ENCODE assay signal across 12 cellular contexts in the genomic region with DNA sequence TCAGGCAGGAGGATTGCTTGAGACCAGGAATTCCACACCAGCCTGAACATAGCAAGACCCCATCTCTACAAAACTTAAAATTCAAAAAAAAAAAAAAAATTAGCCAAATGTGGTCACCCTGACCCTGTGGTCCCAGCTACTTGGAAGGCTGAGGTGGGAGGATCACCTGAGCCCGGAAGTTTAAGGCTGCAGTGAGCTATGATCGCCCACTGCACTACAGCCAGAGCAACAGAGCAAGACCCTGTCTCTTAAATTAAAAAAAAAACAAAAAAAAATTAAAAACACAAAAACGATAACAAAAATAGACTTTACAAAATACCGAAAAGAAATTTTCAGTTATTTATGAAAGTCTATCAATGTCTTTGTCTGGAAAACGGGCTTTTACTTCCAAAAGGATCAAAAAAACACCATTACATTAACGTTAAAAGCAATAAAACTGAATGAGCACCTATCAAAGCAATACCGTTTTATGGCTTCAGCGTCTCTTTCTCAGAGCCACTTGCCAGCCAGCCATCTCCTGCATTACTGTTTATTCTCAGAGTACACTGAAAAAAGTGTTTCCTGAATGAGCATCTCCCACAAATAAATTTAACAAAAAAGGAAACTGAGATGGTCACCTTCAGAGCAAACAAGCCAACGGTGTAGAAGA. TPM values are rescaled to one million over a fixed set of nuclear protein-coding genes. Genes with fewer than 3 reads are reported as not detected.
DNase-seq lines count a peak whose midpoint lies in the region; ATAC-seq, FAIRE-seq and TF ChIP-seq lines count a peak whose summit lies in the region.
"Had no signal": no experiment of that assay in that cellular context is flagged by ENCODE, and none has a peak within 500 bp of the region (broad histone marks: within the 10 kb centered on the region; RNA-seq: fewer than 3 reads in every experiment).

No MANE protein-coding gene starts in this region.

- H3K36me3 Mint-ChIP-seq in activated CD4-positive, alpha-beta T cell treated with anti-CD3 and anti-CD28 coated beads for 36 hours (ENCODE audit: low read depth), result peaks cover 12% of the 10 kb centered on the region

- DNase-seq in activated CD4-positive, alpha-beta T cell treated with anti-CD3 and anti-CD28 coated beads for 36 hours, result no peak
- no peak for DNase-seq in activated CD4-positive, alpha-beta T cell treated with anti-CD3 and anti-CD28 coated beads for 1 hour
- DNase-seq in RWPE1 (ENCODE audit: low spot score), result no peak
- DNase-seq in endothelial cell of umbilical vein (ENCODE audit: low read depth, low spot score), result no peak
- DNase-seq in H7, result no peak
- DNase-seq in epidermal melanocyte (ENCODE audit: insufficient read length, low spot score), result no peak
- no peak for DNase-seq in NCI-H187 treated with DMSO at 0.1 percent for 48 hours (lab: John Stamatoyannopoulos, UW)
- DNase-seq: NCI-H526 treated with DMSO at 0.1 percent for 48 hours; stimulated activated CD4-positive, alpha-beta T cell treated with anti-CD3 and anti-CD28 coated beads, Interleukin-1b, Interleukin-23, amount 100 ng/mL, for 48 hours had no signal

- no peak overlapping the region for H3K4me3 ChIP-seq in endothelial cell of umbilical vein (replicated peaks in 1 of 3; ENCODE audit: insufficient read depth in 1 of 3, low read depth in 1 of 3, low read length in 3 of 3)
- H3K4me3 ChIP-seq in skeletal muscle tissue (ENCODE audit: low read length in 3 of 3), result peak overlapping the region in 2 of 3 donors; percentile 52 to 60
- no peak overlapping the region for H3K4me3 ChIP-seq in H7 (ENCODE audit: insufficient read depth, low read depth, low read length)
- H3K4me3 ChIP-seq: A549, K562 had no signal

- peaks cover 88% of the 10 kb centered on the region for H3K4me1 Mint-ChIP-seq in activated CD4-positive, alpha-beta T cell treated with anti-CD3 and anti-CD28 coated beads for 36 hours

- no peak for FAIRE-seq in endothelial cell of umbilical vein (lab: Jason Lieb, UNC)
- FAIRE-seq: A549, K562 had no signal

- H3K79me2 ChIP-seq in endothelial cell of umbilical vein (ENCODE audit: control insufficient read depth, insufficient read depth, low read length), result peaks cover 95% of the 10 kb centered on the region

- BruUV-seq in endothelial cell of umbilical vein (replicated peaks; lab: Mats Ljungman, UMichigan), result no TSS peak

- intact Hi-C loops in activated CD4-positive, alpha-beta T cell treated with anti-CD3 and anti-CD28 coated beads for 36 hours (cut with DNase I, micrococcal nuclease), result loop anchor here in 1 of 2 experiments (2.0 kb wide), 1 partner anchor 21 kb away; no protein-coding TSS in a partner anchor
- intact Hi-C loops in endothelial cell of umbilical vein (cut with micrococcal nuclease), result loop anchor here (2.0 to 5.0 kb wide), 2 partner anchors 51 to 150 kb away; no protein-coding TSS in a partner anchor

- peaks cover 13% of the 10 kb centered on the region for H4K20me1 ChIP-seq in endothelial cell of umbilical vein (replicated peaks; ENCODE audit: control insufficient read depth, extremely low read depth, insufficient read depth, low read length)

- no peaks in the 10 kb centered on the region for H3K36me3 ChIP-seq in endothelial cell of umbilical vein (ENCODE audit: control insufficient read depth in 2 of 2, extremely low read depth in 1 of 2, insufficient read depth in 2 of 2, low read length in 2 of 2)
- no peaks in the 10 kb centered on the region for H3K36me3 ChIP-seq in skeletal muscle tissue (ENCODE audit: control insufficient read depth in 3 of 3, insufficient read depth in 3 of 3, low read length in 3 of 3)
- no peaks in the 10 kb centered on the region for H3K36me3 ChIP-seq in H7 (replicated peaks; ENCODE audit: control insufficient read depth, insufficient read depth, low read length)

- H3K4me2 ChIP-seq in endothelial cell of umbilical vein (ENCODE audit: insufficient read depth, low read length), result peak overlapping the region; percentile 28

- CTCF ChIA-PET in activated CD4-positive, alpha-beta T cell treated with anti-CD3 and anti-CD28 coated beads for 36 hours (lab: Charles Lee), result interaction anchor here (0.6 to 0.7 kb wide), 2 partner anchors 146 to 167 kb away, joined by 3 read pairs; no protein-coding TSS in a partner anchor
- CTCF ChIA-PET in RWPE1 (lab: Yijun Ruan, JAX) (interaction anchor here (1.0 kb wide), 1 partner anchor 22 kb away, joined by 4 read pairs; no protein-coding TSS in a partner anchor), endothelial cell of umbilical vein (lab: Charles Lee) (interaction anchor here (1.4 kb wide), 1 partner anchor 51 kb away, joined by 4 read pairs; no protein-coding TSS in a partner anchor)

- TF ChIP-seq CTCF in RWPE1 (conservative IDR thresholded peaks at IDR 0.05; ENCODE audit: low read depth) (no peak), endothelial cell of umbilical vein (IDR thresholded peaks at IDR 0.05; ENCODE audit: extremely low read depth in 1 of 2, insufficient read depth in 1 of 2, low read depth in 1 of 2, low read length in 2 of 2) (no peak)

- peak overlapping the region; percentile 20 for H3K9ac ChIP-seq in endothelial cell of umbilical vein (replicated peaks; ENCODE audit: extremely low read depth, insufficient read depth, low read length)
- peak overlapping the region in 1 of 3 donors; percentile 64 for H3K9ac ChIP-seq in skeletal muscle tissue (ENCODE audit: low read depth in 1 of 3, low read length in 3 of 3)

- peak overlapping the region; percentile 95 for H3K4me3 Mint-ChIP-seq in activated CD4-positive, alpha-beta T cell treated with anti-CD3 and anti-CD28 coated beads for 36 hours

- no peaks in the 10 kb centered on the region for H3K27me3 Mint-ChIP-seq in activated CD4-positive, alpha-beta T cell treated with anti-CD3 and anti-CD28 coated beads for 36 hours

- H3K27me3 ChIP-seq in endothelial cell of umbilical vein (ENCODE audit: control insufficient read depth in 2 of 2, insufficient read depth in 2 of 2, low read length in 2 of 2) (no peaks in the 10 kb centered on the region), skeletal muscle tissue (ENCODE audit: control insufficient read depth in 3 of 3, insufficient read depth in 3 of 3, low read length in 3 of 3) (no peaks in the 10 kb centered on the region), H7 (ENCODE audit: control insufficient read depth, insufficient read depth, low read length) (no peaks in the 10 kb centered on the region; the same call in 1 of the 2 replicates)

- H2AFZ ChIP-seq in endothelial cell of umbilical vein (ENCODE audit: low read depth, low read length), result no peak overlapping the region

- no peak for TF ChIP-seq POLR2A in endothelial cell of umbilical vein (IDR thresholded peaks at IDR 0.05; ENCODE audit: low read depth, low read length)

- H3K9me3 Mint-ChIP-seq in activated CD4-positive, alpha-beta T cell treated with anti-CD3 and anti-CD28 coated beads for 36 hours (ENCODE audit: low read depth), result no peaks in the 10 kb centered on the region

- no peak for ATAC-seq in activated CD4-positive, alpha-beta T cell treated with anti-CD3 and anti-CD28 coated beads for 36 hours

- peaks cover 4% of the 10 kb centered on the region for H3K9me1 ChIP-seq in endothelial cell of umbilical vein (replicated peaks; ENCODE audit: control insufficient read depth, extremely low read depth, insufficient read depth, low read length)

- POLR2A ChIA-PET in activated CD4-positive, alpha-beta T cell treated with anti-CD3 and anti-CD28 coated beads for 36 hours (lab: Charles Lee), result no interaction called here
- POLR2A ChIA-PET in RWPE1 (lab: Yijun Ruan, JAX; ENCODE audit: low non-redundant PET) (no interaction called here), endothelial cell of umbilical vein (lab: Charles Lee) (no interaction called here)

- no peaks in the 10 kb centered on the region for H3K9me3 ChIP-seq in endothelial cell of umbilical vein (replicated peaks; ENCODE audit: control insufficient read depth, insufficient read depth, low read length)
- no peaks in the 10 kb centered on the region for H3K9me3 ChIP-seq in skeletal muscle tissue (ENCODE audit: control insufficient read depth in 3 of 3, low read length in 3 of 3)
- H3K9me3 ChIP-seq: A549 had no signal

- dilution Hi-C loops in endothelial cell of umbilical vein (cut with MboI; ENCODE audit: extremely low pct_ligation_motif_present, low sequenced_read_pairs), result no loop called here

- peak overlapping the region; percentile 94 for H3K27ac Mint-ChIP-seq in activated CD4-positive, alpha-beta T cell treated with anti-CD3 and anti-CD28 coated beads for 36 hours

- H3K4me1 ChIP-seq in endothelial cell of umbilical vein (ENCODE audit: control insufficient read depth, extremely low read depth, insufficient read depth, low read length) (peaks cover 46% of the 10 kb centered on the region), skeletal muscle tissue (ENCODE audit: control insufficient read depth in 3 of 3, insufficient read depth in 3 of 3, low read length in 3 of 3) (peaks cover 68 to 74% (median 71%) of the 10 kb centered on the region in 3 donors)

- peak overlapping the region; percentile 56 for H3K27ac ChIP-seq in RWPE1
- H3K27ac ChIP-seq in endothelial cell of umbilical vein (ENCODE audit: insufficient read depth, low read depth, low read length), result peak overlapping the region; percentile 70
- peak overlapping the region; percentile 45 for H3K27ac ChIP-seq in skeletal muscle tissue (ENCODE audit: low read depth, low read length)

TF ChIP-seq in endothelial cell of umbilical vein, 7 proteins besides CTCF, POLR2A, EP300 and RAD21:
- TF ChIP-seq FOS (IDR thresholded peaks at IDR 0.05; ENCODE audit: borderline replicate concordance, insufficient read depth, low read length) (no peak), GATA2 (IDR thresholded peaks at IDR 0.05; ENCODE audit: insufficient read depth, insufficient read length, low read depth, low read length) (no peak)

RNA-seq across cellular contexts. Expression of gene USP7, which starts 6.1 kb away (rescaled TPM):
- 100 to 1,000 TPM; 165 to 198 TPM for total RNA-seq in activated CD4-positive, alpha-beta T cell treated with anti-CD3 and anti-CD28 coated beads for 36 hours
- total RNA-seq in endothelial cell of umbilical vein (130 and 138 TPM in 2 replicates), skeletal muscle tissue (57.9 TPM)
- polyA plus RNA-seq in endothelial cell of umbilical vein, result 12.3 and 17.7 TPM in 2 replicates
- polyA plus RNA-seq in endothelial cell of umbilical vein (2011; cell fraction: cytosol; rRNA removed), result 14.4 and 15.5 TPM in 2 replicates
- polyA plus RNA-seq in endothelial cell of umbilical vein (2011; cell fraction: nucleus; rRNA removed), result 96.4 and 103 TPM in 2 replicates
- 84.4 and 115 TPM in 2 replicates for polyA plus RNA-seq in endothelial cell of umbilical vein (2012)
- polyA minus RNA-seq in endothelial cell of umbilical vein, result 116 and 129 TPM in 2 replicates
- 21.5 TPM for polyA minus RNA-seq in endothelial cell of umbilical vein (2011; cell fraction: cytosol; rRNA and poly(A)+ RNA removed)
- polyA minus RNA-seq in endothelial cell of umbilical vein (2011; cell fraction: nucleus; rRNA and poly(A)+ RNA removed), result 144 and 192 TPM in 2 replicates
- 63.6 and 80.7 TPM in 2 replicates for total RNA-seq in H7 (2014; rRNA removed; shearing (Covaris generic))

Comparison
In these comparisons a context has a peak if more than half of its experiments do, and no peak if none do; other contexts are left out.
1. H3K4me3 ChIP-seq: peak in skeletal muscle tissue (2 of 3); none in endothelial cell of umbilical vein (0 of 3) and H7 (single experiment).
2. Peak in every context shown above with its lines, with median percentiles within 50 percentile points of each other: H3K27ac ChIP-seq.